In the genomic region with DNA sequence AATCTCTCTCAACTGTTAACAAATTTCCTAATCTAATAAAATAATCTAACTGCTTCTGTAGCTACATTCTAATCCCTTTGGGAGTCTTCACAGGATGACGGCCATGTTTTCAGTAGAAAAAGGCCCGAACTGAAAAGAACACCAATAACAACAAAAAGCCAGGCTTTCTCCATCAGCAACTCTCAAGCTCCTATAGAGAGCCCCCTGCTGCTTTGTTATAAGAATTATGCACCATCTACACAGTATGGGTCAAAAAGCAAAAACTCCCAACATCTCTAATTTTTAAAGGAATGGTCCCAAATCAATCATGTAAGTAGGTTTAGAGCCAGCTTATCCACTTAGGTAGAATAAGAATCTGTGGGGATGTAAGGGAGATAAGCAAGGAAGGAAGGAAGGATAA, we compare ENCODE assay signal across 18 cellular contexts.
A peak's percentile ranks its signal among the peaks of the same experiment; 100 is the strongest.
DNase-seq lines count a peak whose midpoint lies in the region; ATAC-seq and TF ChIP-seq lines count a peak whose summit lies in the region.
"Had no signal": no experiment of that assay in that cellular context is flagged by ENCODE, and none has a peak within 500 bp of the region (broad histone marks: within the 10 kb centered on the region; RNA-seq: fewer than 3 reads in every experiment).

No MANE protein-coding gene starts in this region.

- no peaks in the 10 kb centered on the region for H3K79me2 ChIP-seq in osteoblast (ENCODE audit: insufficient read depth, low read length)

- no peaks in the 10 kb centered on the region for H3K27me3 ChIP-seq in osteoblast (ENCODE audit: insufficient read depth, low read length)
- H3K27me3 ChIP-seq: right atrium auricular region had no signal

- H3K9me3 Mint-ChIP-seq in stimulated activated naive B cell treated with anti-CD40 and anti-IgM and Interleukin-4, amounts not matched to agents 10 μg/mL and 1 μg/mL and 100 μg/mL, for 72 hours: no peaks in the 10 kb centered on the region
- H3K9me3 Mint-ChIP-seq: activated naive CD8-positive, alpha-beta T cell treated with anti-CD3 and anti-CD28 coated beads, Interleukin-2, amount 50 U/mL, for 24 hours; activated T-cell treated with anti-CD3 and anti-CD28 coated beads, Interleukin-2, amount 50 U/mL, for 4 hours; CD8-positive, alpha-beta memory T cell; naive B cell had no signal

- no peaks in the 10 kb centered on the region for H3K4me1 ChIP-seq in osteoblast (ENCODE audit: insufficient read depth, low read length)
- H3K4me1 ChIP-seq: right atrium auricular region had no signal

- H3K27me3 Mint-ChIP-seq in stimulated activated naive B cell treated with anti-CD40 and anti-IgM and Interleukin-4, amounts not matched to agents 10 μg/mL and 1 μg/mL and 100 μg/mL, for 72 hours: no peaks in the 10 kb centered on the region
- H3K27me3 Mint-ChIP-seq: activated naive CD8-positive, alpha-beta T cell treated with anti-CD3 and anti-CD28 coated beads, Interleukin-2, amount 50 U/mL, for 24 hours; CD8-positive, alpha-beta memory T cell; naive B cell had no signal

- no peaks in the 10 kb centered on the region for H3K4me1 Mint-ChIP-seq in stimulated activated naive B cell treated with anti-CD40 and anti-IgM and Interleukin-4, amounts not matched to agents 10 μg/mL and 1 μg/mL and 100 μg/mL, for 72 hours
- H3K4me1 Mint-ChIP-seq: activated naive CD8-positive, alpha-beta T cell treated with anti-CD3 and anti-CD28 coated beads, Interleukin-2, amount 50 U/mL, for 24 hours; CD8-positive, alpha-beta memory T cell; naive B cell had no signal

- H3K36me3 Mint-ChIP-seq in stimulated activated naive B cell treated with anti-CD40 and anti-IgM and Interleukin-4, amounts not matched to agents 10 μg/mL and 1 μg/mL and 100 μg/mL, for 72 hours: peaks cover 37 to 48% of the 10 kb centered on the region in 2 donors

- ATAC-seq in stimulated activated naive B cell treated with anti-CD40 and anti-IgM and Interleukin-4, amounts not matched to agents 10 μg/mL and 1 μg/mL and 100 μg/mL, for 72 hours (replicated peaks): no peak
- no peak for ATAC-seq in HG03432 (IDR thresholded peaks at IDR 0.05; ENCODE audit: unreplicated experiment)
- ATAC-seq: activated CD4-positive, CD25-positive, alpha-beta regulatory T cell treated with anti-CD3 and anti-CD28 coated beads, Interleukin-2, amount 50 U/mL, for 24 hours; activated naive CD8-positive, alpha-beta T cell treated with anti-CD3 and anti-CD28 coated beads, Interleukin-2, amount 50 U/mL, for 24 hours; activated T-cell treated with anti-CD3 and anti-CD28 coated beads, Interleukin-2, amount 50 U/mL, for 4 hours; stimulated activated naive CD8-positive, alpha-beta T cell treated with anti-CD3 and anti-CD28 coated beads, Interleukin-15, Interleukin-2, amounts not matched to agents 100 U/mL and 50 U/mL, for 24 hours had no signal

- no peaks in the 10 kb centered on the region for H3K9me3 ChIP-seq in osteoblast (ENCODE audit: low read depth, low read length)
- H3K9me3 ChIP-seq: right atrium auricular region had no signal

- H3K36me3 ChIP-seq in osteoblast (ENCODE audit: insufficient read depth, low read length): no peaks in the 10 kb centered on the region

- no peak overlapping the region for H3K4me2 ChIP-seq in osteoblast (ENCODE audit: insufficient read depth, low read length)

- H3K4me3 Mint-ChIP-seq in stimulated activated naive B cell treated with anti-CD40 and anti-IgM and Interleukin-4, amounts not matched to agents 10 μg/mL and 1 μg/mL and 100 μg/mL, for 72 hours: no peak overlapping the region
- H3K4me3 Mint-ChIP-seq: activated naive CD8-positive, alpha-beta T cell treated with anti-CD3 and anti-CD28 coated beads, Interleukin-2, amount 50 U/mL, for 24 hours; activated T-cell treated with anti-CD3 and anti-CD28 coated beads, Interleukin-2, amount 50 U/mL, for 4 hours; CD8-positive, alpha-beta memory T cell; naive B cell had no signal

- no peak overlapping the region for H3K27ac Mint-ChIP-seq in stimulated activated naive B cell treated with anti-CD40 and anti-IgM and Interleukin-4, amounts not matched to agents 10 μg/mL and 1 μg/mL and 100 μg/mL, for 72 hours
- H3K27ac Mint-ChIP-seq: activated naive CD8-positive, alpha-beta T cell treated with anti-CD3 and anti-CD28 coated beads, Interleukin-2, amount 50 U/mL, for 24 hours; CD8-positive, alpha-beta memory T cell; naive B cell had no signal

- H3K27ac ChIP-seq in osteoblast (ENCODE audit: low read depth, low read length) (no peak overlapping the region), caudate nucleus (ENCODE audit: low read depth, low read length) (no peak overlapping the region)
- H3K27ac ChIP-seq: HL-60, right atrium auricular region had no signal

- TF ChIP-seq CTCF in GM10266 (IDR thresholded peaks at IDR 0.05; ENCODE audit: control insufficient read depth, insufficient read depth, low read depth, missing control alignments): peak; percentile 5
- TF ChIP-seq CTCF in epithelial cell of proximal tubule (conservative IDR thresholded peaks at IDR 0.05; ENCODE audit: low read depth, low read length): peak; percentile 27
- TF ChIP-seq CTCF in osteoblast (IDR thresholded peaks at IDR 0.05; ENCODE audit: extremely low read depth, low read depth, low read length): peak; percentile 52

- H4K20me1 ChIP-seq in osteoblast (ENCODE audit: insufficient read depth, low read length): no peaks in the 10 kb centered on the region

- peak overlapping the region; percentile 27 for H2AFZ ChIP-seq in osteoblast (ENCODE audit: low read length)

- H3K4me3 ChIP-seq in epithelial cell of proximal tubule (ENCODE audit: low read depth, low read length) (no peak overlapping the region), osteoblast (ENCODE audit: insufficient read depth, low read length) (no peak overlapping the region)
- H3K4me3 ChIP-seq: right atrium auricular region had no signal

- DNase-seq in GM10266 (ENCODE audit: extremely low spot score): no peak
- peak; percentile 9 for DNase-seq in OCI-M1 (lab: John Stamatoyannopoulos, UW)
- no peak for DNase-seq in epithelial cell of proximal tubule (ENCODE audit: low read depth)
- no peak for DNase-seq in osteoblast (ENCODE audit: insufficient read length, low spot score, missing footprints)
- no peak for DNase-seq in caudate nucleus (lab: John Stamatoyannopoulos, UW)
- no peak for DNase-seq in stimulated activated naive B cell treated with anti-CD40 and anti-IgM and Interleukin-4, amounts not matched to agents 10 μg/mL and 1 μg/mL and 100 μg/mL, for 72 hours
- DNase-seq: activated naive CD8-positive, alpha-beta T cell treated with anti-CD3 and anti-CD28 coated beads, Interleukin-2, amount 50 U/mL, for 24 hours; activated T-cell treated with anti-CD3 and anti-CD28 coated beads, Interleukin-2, amount 50 U/mL, for 4 hours; CD8-positive, alpha-beta memory T cell; glutamatergic neuron; naive B cell; NCI-H2171; stimulated activated CD4-positive, alpha-beta T cell treated with anti-CD3 and anti-CD28 coated beads, Interleukin-4, amount 100 ng/mL, for 4 hours; stimulated activated naive CD8-positive, alpha-beta T cell treated with anti-CD3 and anti-CD28 coated beads, Interleukin-15, Interleukin-2, amounts not matched to agents 100 U/mL and 50 U/mL, for 24 hours had no signal
